Comparison of ENCODE assay signal across 1 cellular context in genomic region chr3:8964436-8965370, GRCh38.
A peak's percentile ranks its signal among the peaks of the same experiment; 100 is the strongest.
TF ChIP-seq lines count a peak whose summit lies in the region.

No MANE protein-coding gene starts in this region.

TF ChIP-seq in SK-N-SH, 30 proteins besides CTCF, POLR2A, EP300 and RAD21 (continued from another document):
- TF ChIP-seq IRF3 (IDR thresholded peaks at IDR 0.05; ENCODE audit: low read depth, low read length): no peak
- TF ChIP-seq FOXM1 (IDR thresholded peaks at IDR 0.05; ENCODE audit: low read depth): no peak
- no peak for TF ChIP-seq USF1 (IDR thresholded peaks at IDR 0.05; ENCODE audit: borderline replicate concordance, low read depth)
- TF ChIP-seq NFIC (IDR thresholded peaks at IDR 0.05; ENCODE audit: borderline replicate concordance): peak; percentile 53; the same call in 1 of the 2 replicates
- peak; percentile 76 for TF ChIP-seq FOSL2 (IDR thresholded peaks at IDR 0.05; ENCODE audit: borderline replicate concordance, low read depth)
- peak; percentile 42 for TF ChIP-seq TCF12 (IDR thresholded peaks at IDR 0.05)
- TF ChIP-seq MAX (IDR thresholded peaks at IDR 0.05; ENCODE audit: low read depth): 0 out of 2 replicates have a peak, but pooled peaks have one; percentile 18
- TF ChIP-seq ZBTB33 (IDR thresholded peaks at IDR 0.05; ENCODE audit: borderline replicate concordance, low read depth): no peak
- TF ChIP-seq MEF2A (IDR thresholded peaks at IDR 0.05; ENCODE audit: borderline replicate concordance, low read depth): no peak
- TF ChIP-seq MXI1 (IDR thresholded peaks at IDR 0.05; ENCODE audit: low read depth, low read length): no peak
- TF ChIP-seq SIN3A (IDR thresholded peaks at IDR 0.05; ENCODE audit: borderline replicate concordance, low read depth, low read length): no peak
TF ChIP-seq in SK-N-SH: peak in this region for 7.
